ENCODE assay signal across 7 cellular contexts in the genomic region with DNA sequence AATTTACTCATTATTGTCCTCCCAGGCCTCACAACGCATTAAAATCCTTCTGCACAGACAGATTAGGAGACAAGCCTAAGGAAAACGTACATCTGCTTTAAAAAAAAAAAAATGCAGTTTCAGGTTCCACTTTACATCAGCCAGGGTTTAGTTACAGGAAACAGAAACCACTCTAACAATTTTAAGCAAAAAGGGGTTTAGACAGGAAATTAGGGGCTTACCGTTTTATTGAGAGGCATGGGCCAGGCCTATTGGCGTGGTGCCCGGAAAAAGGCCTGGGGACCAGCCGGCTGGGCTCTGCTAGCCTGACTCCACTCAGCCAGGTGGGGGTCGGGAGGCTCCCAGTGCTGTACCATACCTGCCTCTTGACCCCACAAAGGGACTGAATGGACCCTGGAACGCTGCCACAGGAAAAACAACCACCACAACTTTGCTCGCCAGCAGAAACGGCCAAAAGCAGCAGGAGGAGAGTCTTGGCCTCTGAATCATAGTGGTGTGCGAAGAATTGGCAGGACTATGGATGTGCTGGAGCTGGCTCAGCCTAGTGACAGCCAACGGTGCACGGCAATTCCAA.
DNase-seq lines count a peak whose midpoint lies in the region; ATAC-seq and TF ChIP-seq lines count a peak whose summit lies in the region.

No MANE protein-coding gene starts in this region.

- no peak overlapping the region for H3K4me3 ChIP-seq in colonic mucosa
- H3K4me3 ChIP-seq in mucosa of rectum (ENCODE audit: low read length in 2 of 2): peak overlapping the region in 1 of 2 donors; percentile 37

- H3K9me3 Mint-ChIP-seq in WTC11: peaks cover 25% of the 10 kb centered on the region
- peaks cover 5% of the 10 kb centered on the region in 2 donors for H3K9me3 Mint-ChIP-seq in stimulated activated naive CD8-positive, alpha-beta T cell treated with anti-CD3 and anti-CD28 coated beads, Interleukin-15, amount 100 ng/mL, for 72 hours

- H3K36me3 Mint-ChIP-seq in WTC11: peaks cover 15% of the 10 kb centered on the region

- no peaks in the 10 kb centered on the region for H3K27me3 Mint-ChIP-seq in WTC11 (ENCODE audit: low read depth)
- no peaks in the 10 kb centered on the region for H3K27me3 Mint-ChIP-seq in stimulated activated naive CD8-positive, alpha-beta T cell treated with anti-CD3 and anti-CD28 coated beads, Interleukin-15, amount 100 ng/mL, for 72 hours

- CTCF ChIA-PET in WTC11 (lab: Charles Lee): interaction anchor here (1.0 to 1.2 kb wide), 3 partner anchors 70 to 130 kb away, joined by 3 to 4 read pairs (median 3); no protein-coding TSS in a partner anchor

- H3K9ac ChIP-seq in colonic mucosa (ENCODE audit: low read depth in 2 of 2, low read length in 2 of 2) (peak overlapping the region; percentile 56 to 67), mucosa of rectum (ENCODE audit: low read depth in 1 of 2, low read length in 2 of 2) (peak overlapping the region in 1 of 2 donors; percentile 38)

- peak overlapping the region; percentile 76 for H3K27ac ChIP-seq in colonic mucosa
- H3K27ac ChIP-seq in mucosa of rectum (ENCODE audit: low read depth in 2 of 2, low read length in 2 of 2): peak overlapping the region; percentile 64 to 81

- H3K9me3 ChIP-seq in colonic mucosa: no peaks in the 10 kb centered on the region
- H3K9me3 ChIP-seq in mucosa of rectum (ENCODE audit: control insufficient read depth in 2 of 2, low read length in 2 of 2): no peaks in the 10 kb centered on the region

- intact Hi-C loops in colonic mucosa (cut with DNase I): no loop called here

- H3K27ac Mint-ChIP-seq in WTC11: peak overlapping the region; percentile 37; the same call in 1 of the 2 replicates
- H3K27ac Mint-ChIP-seq in stimulated activated naive CD8-positive, alpha-beta T cell treated with anti-CD3 and anti-CD28 coated beads, Interleukin-15, amount 100 ng/mL, for 72 hours: peak overlapping the region; percentile 98 to 99

- H3K4me1 Mint-ChIP-seq in WTC11: peaks cover 27% of the 10 kb centered on the region
- H3K4me1 Mint-ChIP-seq in stimulated activated naive CD8-positive, alpha-beta T cell treated with anti-CD3 and anti-CD28 coated beads, Interleukin-15, amount 100 ng/mL, for 72 hours: peaks cover 75% of the 10 kb centered on the region

- H3K36me3 ChIP-seq in colonic mucosa: no peaks in the 10 kb centered on the region
- H3K36me3 ChIP-seq in mucosa of rectum (ENCODE audit: control insufficient read depth in 2 of 2, insufficient read depth in 2 of 2, low read length in 2 of 2): no peaks in the 10 kb centered on the region

- no peak overlapping the region for H3K4me3 Mint-ChIP-seq in WTC11
- peak overlapping the region; percentile 81 to 83 for H3K4me3 Mint-ChIP-seq in stimulated activated naive CD8-positive, alpha-beta T cell treated with anti-CD3 and anti-CD28 coated beads, Interleukin-15, amount 100 ng/mL, for 72 hours

- ATAC-seq in GM18520 (IDR thresholded peaks at IDR 0.05; ENCODE audit: unreplicated experiment) (peak; percentile 40), HG02763 (IDR thresholded peaks at IDR 0.05; ENCODE audit: unreplicated experiment) (peak; percentile 61), WTC11 (no peak)
- ATAC-seq in stimulated activated naive CD8-positive, alpha-beta T cell treated with anti-CD3 and anti-CD28 coated beads, Interleukin-15, amount 100 ng/mL, for 72 hours: peak; percentile 86

- DNase-seq in NCI-H1105 treated with DMSO at 0.1 percent for 48 hours (lab: John Stamatoyannopoulos, UW) (peak; percentile 96), WTC11 (ENCODE audit: low spot score) (no peak), colonic mucosa (peak; percentile 68)
- DNase-seq in stimulated activated naive CD8-positive, alpha-beta T cell treated with anti-CD3 and anti-CD28 coated beads, Interleukin-15, amount 100 ng/mL, for 72 hours: peak; percentile 61 to 72

- peaks cover 4% of the 10 kb centered on the region for H3K4me1 ChIP-seq in colonic mucosa
- peaks cover 6 to 19% of the 10 kb centered on the region in 2 donors for H3K4me1 ChIP-seq in mucosa of rectum (ENCODE audit: control insufficient read depth in 2 of 2, insufficient read depth in 2 of 2, low read length in 2 of 2)

- H3K27me3 ChIP-seq in colonic mucosa: no peaks in the 10 kb centered on the region
- no peaks in the 10 kb centered on the region for H3K27me3 ChIP-seq in mucosa of rectum (ENCODE audit: control insufficient read depth in 2 of 2, insufficient read depth in 2 of 2, low read length in 2 of 2)

- no peak for TF ChIP-seq CTCF in WTC11 (IDR thresholded peaks at IDR 0.05)
- no peak for TF ChIP-seq CTCF in colonic mucosa (IDR thresholded peaks at IDR 0.05)

- POLR2A ChIA-PET in WTC11 (lab: Charles Lee): interaction anchor here (0.5 kb wide), 1 partner anchor 245 kb away, joined by 3 read pairs; no protein-coding TSS in a partner anchor

TF ChIP-seq in WTC11, 78 proteins besides CTCF, POLR2A, EP300 and RAD21:
- TF ChIP-seq JUN (CRISPR knock-in tag; IDR thresholded peaks at IDR 0.05) (no peak), ESRRA (CRISPR knock-in tag; IDR thresholded peaks at IDR 0.05; ENCODE audit: borderline replicate concordance) (no peak), FOXJ3 (CRISPR knock-in tag; IDR thresholded peaks at IDR 0.05; ENCODE audit: borderline replicate concordance) (no peak), TEAD4 (CRISPR knock-in tag; IDR thresholded peaks at IDR 0.05) (no peak), ZNF317 (CRISPR knock-in tag; IDR thresholded peaks at IDR 0.05; ENCODE audit: borderline replicate concordance, low read depth) (no peak), NR3C1 (CRISPR knock-in tag; conservative IDR thresholded peaks at IDR 0.05; ENCODE audit: low read depth) (no peak)
- TF ChIP-seq, protein P1, sequence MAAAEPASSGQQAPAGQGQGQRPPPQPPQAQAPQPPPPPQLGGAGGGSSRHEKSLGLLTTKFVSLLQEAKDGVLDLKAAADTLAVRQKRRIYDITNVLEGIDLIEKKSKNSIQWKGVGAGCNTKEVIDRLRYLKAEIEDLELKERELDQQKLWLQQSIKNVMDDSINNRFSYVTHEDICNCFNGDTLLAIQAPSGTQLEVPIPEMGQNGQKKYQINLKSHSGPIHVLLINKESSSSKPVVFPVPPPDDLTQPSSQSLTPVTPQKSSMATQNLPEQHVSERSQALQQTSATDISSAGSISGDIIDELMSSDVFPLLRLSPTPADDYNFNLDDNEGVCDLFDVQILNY (CRISPR knock-in tag; IDR thresholded peaks at IDR 0.05): no peak
- TF ChIP-seq, protein P2, sequence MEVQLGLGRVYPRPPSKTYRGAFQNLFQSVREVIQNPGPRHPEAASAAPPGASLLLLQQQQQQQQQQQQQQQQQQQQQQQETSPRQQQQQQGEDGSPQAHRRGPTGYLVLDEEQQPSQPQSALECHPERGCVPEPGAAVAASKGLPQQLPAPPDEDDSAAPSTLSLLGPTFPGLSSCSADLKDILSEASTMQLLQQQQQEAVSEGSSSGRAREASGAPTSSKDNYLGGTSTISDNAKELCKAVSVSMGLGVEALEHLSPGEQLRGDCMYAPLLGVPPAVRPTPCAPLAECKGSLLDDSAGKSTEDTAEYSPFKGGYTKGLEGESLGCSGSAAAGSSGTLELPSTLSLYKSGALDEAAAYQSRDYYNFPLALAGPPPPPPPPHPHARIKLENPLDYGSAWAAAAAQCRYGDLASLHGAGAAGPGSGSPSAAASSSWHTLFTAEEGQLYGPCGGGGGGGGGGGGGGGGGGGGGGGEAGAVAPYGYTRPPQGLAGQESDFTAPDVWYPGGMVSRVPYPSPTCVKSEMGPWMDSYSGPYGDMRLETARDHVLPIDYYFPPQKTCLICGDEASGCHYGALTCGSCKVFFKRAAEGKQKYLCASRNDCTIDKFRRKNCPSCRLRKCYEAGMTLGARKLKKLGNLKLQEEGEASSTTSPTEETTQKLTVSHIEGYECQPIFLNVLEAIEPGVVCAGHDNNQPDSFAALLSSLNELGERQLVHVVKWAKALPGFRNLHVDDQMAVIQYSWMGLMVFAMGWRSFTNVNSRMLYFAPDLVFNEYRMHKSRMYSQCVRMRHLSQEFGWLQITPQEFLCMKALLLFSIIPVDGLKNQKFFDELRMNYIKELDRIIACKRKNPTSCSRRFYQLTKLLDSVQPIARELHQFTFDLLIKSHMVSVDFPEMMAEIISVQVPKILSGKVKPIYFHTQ (CRISPR knock-in tag; IDR thresholded peaks at IDR 0.05): no peak
- TF ChIP-seq, protein P3, sequence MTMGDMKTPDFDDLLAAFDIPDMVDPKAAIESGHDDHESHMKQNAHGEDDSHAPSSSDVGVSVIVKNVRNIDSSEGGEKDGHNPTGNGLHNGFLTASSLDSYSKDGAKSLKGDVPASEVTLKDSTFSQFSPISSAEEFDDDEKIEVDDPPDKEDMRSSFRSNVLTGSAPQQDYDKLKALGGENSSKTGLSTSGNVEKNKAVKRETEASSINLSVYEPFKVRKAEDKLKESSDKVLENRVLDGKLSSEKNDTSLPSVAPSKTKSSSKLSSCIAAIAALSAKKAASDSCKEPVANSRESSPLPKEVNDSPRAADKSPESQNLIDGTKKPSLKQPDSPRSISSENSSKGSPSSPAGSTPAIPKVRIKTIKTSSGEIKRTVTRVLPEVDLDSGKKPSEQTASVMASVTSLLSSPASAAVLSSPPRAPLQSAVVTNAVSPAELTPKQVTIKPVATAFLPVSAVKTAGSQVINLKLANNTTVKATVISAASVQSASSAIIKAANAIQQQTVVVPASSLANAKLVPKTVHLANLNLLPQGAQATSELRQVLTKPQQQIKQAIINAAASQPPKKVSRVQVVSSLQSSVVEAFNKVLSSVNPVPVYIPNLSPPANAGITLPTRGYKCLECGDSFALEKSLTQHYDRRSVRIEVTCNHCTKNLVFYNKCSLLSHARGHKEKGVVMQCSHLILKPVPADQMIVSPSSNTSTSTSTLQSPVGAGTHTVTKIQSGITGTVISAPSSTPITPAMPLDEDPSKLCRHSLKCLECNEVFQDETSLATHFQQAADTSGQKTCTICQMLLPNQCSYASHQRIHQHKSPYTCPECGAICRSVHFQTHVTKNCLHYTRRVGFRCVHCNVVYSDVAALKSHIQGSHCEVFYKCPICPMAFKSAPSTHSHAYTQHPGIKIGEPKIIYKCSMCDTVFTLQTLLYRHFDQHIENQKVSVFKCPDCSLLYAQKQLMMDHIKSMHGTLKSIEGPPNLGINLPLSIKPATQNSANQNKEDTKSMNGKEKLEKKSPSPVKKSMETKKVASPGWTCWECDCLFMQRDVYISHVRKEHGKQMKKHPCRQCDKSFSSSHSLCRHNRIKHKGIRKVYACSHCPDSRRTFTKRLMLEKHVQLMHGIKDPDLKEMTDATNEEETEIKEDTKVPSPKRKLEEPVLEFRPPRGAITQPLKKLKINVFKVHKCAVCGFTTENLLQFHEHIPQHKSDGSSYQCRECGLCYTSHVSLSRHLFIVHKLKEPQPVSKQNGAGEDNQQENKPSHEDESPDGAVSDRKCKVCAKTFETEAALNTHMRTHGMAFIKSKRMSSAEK (CRISPR knock-in tag; IDR thresholded peaks at IDR 0.05; ENCODE audit: borderline replicate concordance): no peak
- TF ChIP-seq, protein P4, sequence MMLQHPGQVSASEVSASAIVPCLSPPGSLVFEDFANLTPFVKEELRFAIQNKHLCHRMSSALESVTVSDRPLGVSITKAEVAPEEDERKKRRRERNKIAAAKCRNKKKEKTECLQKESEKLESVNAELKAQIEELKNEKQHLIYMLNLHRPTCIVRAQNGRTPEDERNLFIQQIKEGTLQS (CRISPR knock-in tag; conservative IDR thresholded peaks at IDR 0.05): no peak
